In genomic region chr1:220487297-220487820, GRCh38 we compare ENCODE assay signal across 9 cellular contexts. TPM values are rescaled to one million over a fixed set of nuclear protein-coding genes. Genes with fewer than 3 reads are reported as not detected.
DNase-seq lines count a peak whose midpoint lies in the region; ATAC-seq and TF ChIP-seq lines count a peak whose summit lies in the region.
"Had no signal": no experiment of that assay in that cellular context is flagged by ENCODE, and none has a peak within 500 bp of the region (broad histone marks: within the 10 kb centered on the region; RNA-seq: fewer than 3 reads in every experiment).

No MANE protein-coding gene starts in this region.

- no peaks in the 10 kb centered on the region for H3K36me3 ChIP-seq in BLaER1 treated with 17β-estradiol and CSF1 and Interleukin-3, amounts not matched to agents 10 nM and 100 nM
- H3K36me3 ChIP-seq in kidney epithelial cell (ENCODE audit: control insufficient read depth, insufficient read depth, low read length) = no peaks in the 10 kb centered on the region

- ATAC-seq in T-helper 17 cell (no peak), GM21737 (IDR thresholded peaks at IDR 0.05; ENCODE audit: unreplicated experiment) (no peak)

- no peak for TF ChIP-seq CTCF in kidney epithelial cell (IDR thresholded peaks at IDR 0.05; ENCODE audit: insufficient read depth, low read length, poor library complexity, severe bottlenecking)

- H4K20me1 ChIP-seq in BLaER1 treated with 17β-estradiol and CSF1 and Interleukin-3, amounts not matched to agents 10 nM and 100 nM = no peaks in the 10 kb centered on the region

- H3K9ac ChIP-seq in BLaER1 treated with 17β-estradiol and CSF1 and Interleukin-3, amounts not matched to agents 10 nM and 100 nM = no peak overlapping the region

- no peak overlapping the region for H3K27ac Mint-ChIP-seq in T-helper 17 cell
- H3K27ac Mint-ChIP-seq: activated B cell treated with CpG ODN at 0.5 μM for 24 hours had no signal

- no peaks in the 10 kb centered on the region for H3K27me3 ChIP-seq in BLaER1 treated with 17β-estradiol and CSF1 and Interleukin-3, amounts not matched to agents 10 nM and 100 nM
- no peaks in the 10 kb centered on the region for H3K27me3 ChIP-seq in kidney epithelial cell (ENCODE audit: control insufficient read depth, insufficient read depth, low read length)

- no peaks in the 10 kb centered on the region for H3K9me3 ChIP-seq in BLaER1 treated with 17β-estradiol and CSF1 and Interleukin-3, amounts not matched to agents 10 nM and 100 nM (replicated peaks in 1 of 11)
- H3K9me3 ChIP-seq in T-helper 17 cell (ENCODE audit: control insufficient read depth, low read length, poor library complexity, severe bottlenecking) = no peaks in the 10 kb centered on the region

- H3K4me2 ChIP-seq in BLaER1 treated with 17β-estradiol and CSF1 and Interleukin-3, amounts not matched to agents 10 nM and 100 nM = peak overlapping the region; percentile 12 to 66 (median 36); a peak in 18 of 22 replicates

- intact Hi-C loops in cardiac septum (cut with DNase I) = no loop called here

- peaks cover 30% of the 10 kb centered on the region for H3K27me3 Mint-ChIP-seq in T-helper 17 cell

- DNase-seq in HT1080 (ENCODE audit: low read depth) (peak; percentile 71), SKM-1 (lab: John Stamatoyannopoulos, UW; ENCODE audit: unreplicated experiment) (peak; percentile 27), kidney epithelial cell (ENCODE audit: low read depth) (peak; percentile 79), cardiac septum (ENCODE audit: low spot score) (no peak), T-helper 17 cell (no peak), GM19240 (ENCODE audit: insufficient read length, low spot score) (no peak)
- DNase-seq: activated B cell treated with CpG ODN at 0.5 μM for 24 hours had no signal

- H3K36me3 Mint-ChIP-seq in T-helper 17 cell (ENCODE audit: low read depth) = no peaks in the 10 kb centered on the region

- peak overlapping the region in 10 of 11 experiments; percentile 34 to 67 (median 54); a peak in 16 of 22 replicates for H3K27ac ChIP-seq in BLaER1 treated with 17β-estradiol and CSF1 and Interleukin-3, amounts not matched to agents 10 nM and 100 nM

- peaks cover 11 to 20% (median 15%) of the 10 kb centered on the region in 10 experiments; a peak in 17 of 20 replicates for H3K4me1 ChIP-seq in BLaER1 treated with 17β-estradiol and CSF1 and Interleukin-3, amounts not matched to agents 10 nM and 100 nM

- no peak overlapping the region for H3K4me3 Mint-ChIP-seq in T-helper 17 cell
- H3K4me3 Mint-ChIP-seq: activated B cell treated with CpG ODN at 0.5 μM for 24 hours had no signal

- no peaks in the 10 kb centered on the region for H3K4me1 Mint-ChIP-seq in T-helper 17 cell
- H3K4me1 Mint-ChIP-seq: activated B cell treated with CpG ODN at 0.5 μM for 24 hours had no signal

- H3K4me3 ChIP-seq in BLaER1 treated with 17β-estradiol and CSF1 and Interleukin-3, amounts not matched to agents 10 nM and 100 nM = no peak overlapping the region
- no peak overlapping the region for H3K4me3 ChIP-seq in kidney epithelial cell (ENCODE audit: low read depth, low read length)

RNA-seq across cellular contexts. Expression of gene MARK1, which starts 40.6 kb away (rescaled TPM):
- total RNA-seq in HT1080 (2014; rRNA removed; shearing (Covaris generic)) = 2.0 and 3.1 TPM in 2 replicates
- polyA plus RNA-seq in HT1080 (2015; cell fraction: cytosol; rRNA removed) = 4.3 and 5.1 TPM in 2 replicates
- polyA plus RNA-seq in HT1080 (2015; cell fraction: nucleus; rRNA removed) = 3.4 and 4.2 TPM in 2 replicates
- total RNA-seq in kidney epithelial cell = 6.1 and 9.5 TPM in 2 replicates
- total RNA-seq in cardiac septum = 22.0 TPM
- total RNA-seq in T-helper 17 cell = under 1 TPM in 1 of 2 donors, not detected in 1; 0.10 TPM

Comparison
In these comparisons a context has a peak if more than half of its experiments do, and no peak if none do; other contexts are left out.
1. DNase-seq: peak in HT1080 (single experiment), SKM-1 (single experiment) and kidney epithelial cell (single experiment); none in cardiac septum (single experiment), T-helper 17 cell (0 of 3) and GM19240 (single experiment).